Comparison of ENCODE assay signal across 17 cellular contexts in genomic region chr5:61414806-61415205, GRCh38.
DNase-seq lines count a peak whose midpoint lies in the region; ATAC-seq and TF ChIP-seq lines count a peak whose summit lies in the region.
"Had no signal": no experiment of that assay in that cellular context is flagged by ENCODE, and none has a peak within 500 bp of the region (broad histone marks: within the 10 kb centered on the region; RNA-seq: fewer than 3 reads in every experiment).

No MANE protein-coding gene starts in this region.

- H3K36me3 ChIP-seq in Caco-2 (ENCODE audit: control insufficient read depth, insufficient read depth, low read length) (no peaks in the 10 kb centered on the region), RWPE2 (ENCODE audit: low read depth) (no peaks in the 10 kb centered on the region), gastrocnemius medialis (no peaks in the 10 kb centered on the region)
- H3K36me3 ChIP-seq: BLaER1 had no signal

- intact Hi-C loops in Caco-2 (cut with micrococcal nuclease; ENCODE audit: unreplicated experiment) = loop anchor here (10.0 kb wide), 1 partner anchor 250 kb away; the partner anchor contains the start of gene SMIM15
- intact Hi-C loops in gastrocnemius medialis (cut with DNase I; ENCODE audit: low total_unique reads) = no loop called here

- H3K9me3 ChIP-seq in Caco-2 (no peaks in the 10 kb centered on the region), RWPE2 (ENCODE audit: severe bottlenecking) (no peaks in the 10 kb centered on the region), gastrocnemius medialis (no peaks in the 10 kb centered on the region)
- H3K9me3 ChIP-seq: BLaER1 had no signal

- TF ChIP-seq POLR2A in gastrocnemius medialis (IDR thresholded peaks at IDR 0.05) = no peak

- peak overlapping the region; percentile 27 for H3K27ac Mint-ChIP-seq in Caco-2 (ENCODE audit: unreplicated experiment)
- H3K27ac Mint-ChIP-seq in mesothelial cell of epicardium = peak overlapping the region; percentile 93
- peak overlapping the region; percentile 37 for H3K27ac Mint-ChIP-seq in type B pancreatic cell

- ATAC-seq in RWPE2 (ENCODE audit: low read depth) = no peak
- ATAC-seq in gastrocnemius medialis = no peak

- CTCF ChIA-PET in Caco-2 (lab: Charles Lee) = no interaction called here

- no peak for TF ChIP-seq CTCF in Caco-2 (IDR thresholded peaks at IDR 0.05; ENCODE audit: insufficient read depth in 1 of 2, low read depth in 1 of 2, low read length in 1 of 2, severe bottlenecking in 1 of 2, unreplicated experiment in 1 of 2)
- no peak for TF ChIP-seq CTCF in RWPE2 (IDR thresholded peaks at IDR 0.05; ENCODE audit: poor library complexity, severe bottlenecking)
- no peak for TF ChIP-seq CTCF in mesothelial cell of epicardium (IDR thresholded peaks at IDR 0.05; ENCODE audit: unreplicated experiment)
- no peak for TF ChIP-seq CTCF in type B pancreatic cell (conservative IDR thresholded peaks at IDR 0.05)
- no peak for TF ChIP-seq CTCF in gastrocnemius medialis (IDR thresholded peaks at IDR 0.05 in 4 of 5, conservative IDR thresholded peaks at IDR 0.05 in 1 of 5)

- no peak overlapping the region for H3K4me3 ChIP-seq in Caco-2 (ENCODE audit: low read depth, low read length)
- H3K4me3 ChIP-seq in RWPE2 (ENCODE audit: severe bottlenecking) = no peak overlapping the region
- H3K4me3 ChIP-seq in gastrocnemius medialis = no peak overlapping the region
- H3K4me3 ChIP-seq: BLaER1 had no signal

- H3K4me1 ChIP-seq in Caco-2 (peaks cover 38% of the 10 kb centered on the region), RWPE2 (ENCODE audit: insufficient read depth, poor library complexity, severe bottlenecking) (peaks cover 19% of the 10 kb centered on the region), gastrocnemius medialis (peaks cover 0 to 2% of the 10 kb centered on the region in 2 donors)

- H3K27ac ChIP-seq in RWPE2 (ENCODE audit: poor library complexity, severe bottlenecking) (peak overlapping the region; percentile 47), gastrocnemius medialis (no peak overlapping the region)
- H3K27ac ChIP-seq: BLaER1 had no signal

- H3K4me3 Mint-ChIP-seq in Caco-2 (ENCODE audit: unreplicated experiment) (no peak overlapping the region), mesothelial cell of epicardium (no peak overlapping the region), type B pancreatic cell (no peak overlapping the region)
- H3K4me3 Mint-ChIP-seq: CD14-positive monocyte; CD4-positive, alpha-beta memory T cell had no signal

- H3K27me3 ChIP-seq in Caco-2 (replicated peaks; ENCODE audit: control insufficient read depth, insufficient read depth, low read length) (no peaks in the 10 kb centered on the region), RWPE2 (ENCODE audit: insufficient read depth, poor library complexity, severe bottlenecking) (no peaks in the 10 kb centered on the region), gastrocnemius medialis (no peaks in the 10 kb centered on the region)
- H3K27me3 ChIP-seq: BLaER1 had no signal

- no peaks in the 10 kb centered on the region for H3K36me3 Mint-ChIP-seq in Caco-2 (ENCODE audit: insufficient read depth, unreplicated experiment)
- peaks cover 4% of the 10 kb centered on the region for H3K36me3 Mint-ChIP-seq in mesothelial cell of epicardium
- H3K36me3 Mint-ChIP-seq in type B pancreatic cell = peaks cover 3% of the 10 kb centered on the region
- H3K36me3 Mint-ChIP-seq: CD4-positive, alpha-beta memory T cell; IgD-negative memory B cell had no signal

- no TSS peak for BruUV-seq in Caco-2 (replicated peaks; lab: Mats Ljungman, UMichigan)

- H3K4me1 Mint-ChIP-seq in Caco-2 (ENCODE audit: low read depth, unreplicated experiment) = peaks cover 32% of the 10 kb centered on the region
- peaks cover 65% of the 10 kb centered on the region for H3K4me1 Mint-ChIP-seq in mesothelial cell of epicardium
- peaks cover 40% of the 10 kb centered on the region for H3K4me1 Mint-ChIP-seq in type B pancreatic cell (ENCODE audit: unreplicated experiment)

- H3K27me3 Mint-ChIP-seq in Caco-2 (ENCODE audit: insufficient read depth, unreplicated experiment) (no peaks in the 10 kb centered on the region), mesothelial cell of epicardium (ENCODE audit: low read depth) (no peaks in the 10 kb centered on the region), type B pancreatic cell (no peaks in the 10 kb centered on the region)
- H3K27me3 Mint-ChIP-seq: CD4-positive, alpha-beta memory T cell; IgD-negative memory B cell had no signal

- in situ Hi-C loops in gastrocnemius medialis (cut with MboI; ENCODE audit: low sequenced_read_pairs in 4 of 4) = loop anchor here in 2 of 4 donors (10.0 to 25.0 kb wide), 2 partner anchors 90 to 103 kb away; no protein-coding TSS in a partner anchor

- no peak for DNase-seq in Caco-2
- no peak for DNase-seq in RWPE2 (ENCODE audit: low spot score)
- no peak for DNase-seq in mesothelial cell of epicardium (ENCODE audit: low spot score in 2 of 2, unreplicated experiment in 2 of 2)
- no peak for DNase-seq in type B pancreatic cell (ENCODE audit: extremely low spot score, unreplicated experiment)
- DNase-seq in gastrocnemius medialis = no peak
- DNase-seq in islet precursor cell = no peak
- DNase-seq in SW 1271 (lab: John Stamatoyannopoulos, UW) = no peak
- DNase-seq: Calu3; CD4-positive, alpha-beta memory T cell; DMS53; DND-41; GOT3; H7; KBM-7 had no signal

- POLR2A ChIA-PET in Caco-2 (lab: Charles Lee) = interaction anchor here (0.8 kb wide), 1 partner anchor 83 kb away, joined by 4 read pairs; no protein-coding TSS in a partner anchor

- H3K9me3 Mint-ChIP-seq in Caco-2 (ENCODE audit: unreplicated experiment) (no peaks in the 10 kb centered on the region), mesothelial cell of epicardium (peaks cover 5% of the 10 kb centered on the region), type B pancreatic cell (no peaks in the 10 kb centered on the region)
- H3K9me3 Mint-ChIP-seq: CD14-positive monocyte; CD4-positive, alpha-beta memory T cell; IgD-negative memory B cell had no signal

Comparison
In these comparisons a context has a peak if more than half of its experiments do, and no peak if none do; other contexts are left out.
1. H3K27ac Mint-ChIP-seq: peak in every context shown above with its lines; median percentile 93 in mesothelial cell of epicardium; 37 in type B pancreatic cell; 27 in Caco-2.